19 cellular contexts compared by ENCODE assay signal in genomic region chr9:93676310-93677054, GRCh38.
DNase-seq lines count a peak whose midpoint lies in the region; ATAC-seq, FAIRE-seq and TF ChIP-seq lines count a peak whose summit lies in the region.
"Had no signal": no experiment of that assay in that cellular context is flagged by ENCODE, and none has a peak within 500 bp of the region (broad histone marks: within the 10 kb centered on the region; RNA-seq: fewer than 3 reads in every experiment).

No MANE protein-coding gene starts in this region.

- TF ChIP-seq POLR2A in breast epithelium (IDR thresholded peaks at IDR 0.05) (no peak), HepG2 (IDR thresholded peaks at IDR 0.05; ENCODE audit: insufficient read depth in 1 of 2, low read depth in 2 of 2, low read length in 2 of 2) (no peak), transverse colon (IDR thresholded peaks at IDR 0.05) (no peak), GM18505 (IDR thresholded peaks at IDR 0.05; ENCODE audit: borderline replicate concordance, extremely low read depth, insufficient read depth, insufficient read length) (no peak)

- no peak for TF ChIP-seq EP300 in HepG2 (IDR thresholded peaks at IDR 0.05; ENCODE audit: low read depth in 2 of 2, low read length in 2 of 2)
- TF ChIP-seq EP300 in HepG2 (CRISPR knock-in tag; IDR thresholded peaks at IDR 0.05; ENCODE audit: borderline replicate concordance), result no peak
- TF ChIP-seq EP300 in transverse colon (IDR thresholded peaks at IDR 0.05; ENCODE audit: low read depth), result no peak

- H3K4me1 Mint-ChIP-seq in activated CD8-positive, alpha-beta memory T cell treated with anti-CD3 and anti-CD28 coated beads, Interleukin-2, amount 10 ng/mL, durations not matched to agents 7 days and 5 days, result no peaks in the 10 kb centered on the region
- H3K4me1 Mint-ChIP-seq: GM23338 had no signal

- H2AFZ ChIP-seq in HepG2 (ENCODE audit: low read length), result no peak overlapping the region
- H2AFZ ChIP-seq: GM23338 had no signal

- no peak overlapping the region for H3K4me2 ChIP-seq in HepG2 (ENCODE audit: low read depth, low read length)
- H3K4me2 ChIP-seq: GM23338 had no signal

- no peak for TF ChIP-seq RAD21 in HepG2 (CRISPR knock-in tag; IDR thresholded peaks at IDR 0.05)

- intact Hi-C loops in breast epithelium (cut with DNase I; ENCODE audit: low total_unique reads), result no loop called here
- intact Hi-C loops in HepG2 (cut with micrococcal nuclease; ENCODE audit: unreplicated experiment), result no loop called here
- intact Hi-C loops in transverse colon (cut with DNase I; ENCODE audit: low total_unique reads), result no loop called here

- BruUV-seq in HepG2 (replicated peaks; lab: Mats Ljungman, UMichigan), result no TSS peak

- H3K9me3 ChIP-seq in breast epithelium (no peaks in the 10 kb centered on the region), HepG2 (ENCODE audit: low read length) (no peaks in the 10 kb centered on the region), transverse colon (no peaks in the 10 kb centered on the region)
- H3K9me3 ChIP-seq: Caco-2, gastroesophageal sphincter had no signal

- H3K27ac ChIP-seq in breast epithelium, result no peak overlapping the region
- no peak overlapping the region for H3K27ac ChIP-seq in HepG2 (ENCODE audit: extremely low read length, insufficient read depth, low read length)
- no peak overlapping the region for H3K27ac ChIP-seq in transverse colon
- H3K27ac ChIP-seq: cardiac muscle cell, gastroesophageal sphincter had no signal

- H3K9ac ChIP-seq in HepG2 (ENCODE audit: insufficient read depth, low read depth, low read length), result no peak overlapping the region

- H3K27ac Mint-ChIP-seq in activated CD8-positive, alpha-beta memory T cell treated with anti-CD3 and anti-CD28 coated beads, Interleukin-2, amount 10 ng/mL, durations not matched to agents 7 days and 5 days, result no peak overlapping the region
- H3K27ac Mint-ChIP-seq: GM23338 had no signal

- H3K36me3 Mint-ChIP-seq in activated CD8-positive, alpha-beta memory T cell treated with anti-CD3 and anti-CD28 coated beads, Interleukin-2, amount 10 ng/mL, durations not matched to agents 7 days and 5 days, result peaks cover 3% of the 10 kb centered on the region

- WGBS in HepG2 (ENCODE audit: low lambda C conversion rate), result 97% methylated on average over 17 of the region's 23 CpGs
- 97 to 100% methylated on average over 1 to 21 of the region's 23 CpGs for WGBS in transverse colon (ENCODE audit: low coverage in 1 of 2), 2 donors

- H3K79me2 ChIP-seq in HepG2 (ENCODE audit: insufficient read depth, low read length), result no peaks in the 10 kb centered on the region

- in situ Hi-C loops in HepG2 (cut with HindIII; ENCODE audit: extremely low pct_ligation_motif_present, low pct_unique_long_range_greater_than_20kb) (no loop called here), transverse colon (cut with MboI; ENCODE audit: low pct_ligation_motif_present in 1 of 4, low pct_unique_long_range_greater_than_20kb in 1 of 4, low sequenced_read_pairs in 3 of 4) (loop anchor here in 1 of 4 donors (25.0 kb wide), 2 partner anchors 286 to 536 kb away; partner anchors contain the start of gene BARX1)

- peak; percentile 31 for DNase-seq in activated CD8-positive, alpha-beta memory T cell treated with anti-CD3 and anti-CD28 coated beads, Interleukin-2, amount 10 ng/mL, durations not matched to agents 7 days and 5 days
- no peak for DNase-seq in activated CD8-positive, alpha-beta memory T cell treated with anti-CD3 and anti-CD28 coated beads for 24 hours
- DNase-seq in breast epithelium (ENCODE audit: low spot score in 2 of 2) (peak; percentile 15 to 46), HepG2 (ENCODE audit: low spot score) (no peak), transverse colon (peak; percentile 6), NAMALWA (ENCODE audit: low spot score) (no peak), hepatic stellate cell (ENCODE audit: low spot score) (no peak)
- DNase-seq: ACHN; activated naive CD4-positive, alpha-beta T cell; NCI-H1105; NCI-H446 treated with DMSO at 0.1 percent for 48 hours; stimulated activated CD4-positive, alpha-beta T cell treated with anti-CD3 and anti-CD28 coated beads, Interleukin-4, amount 100 ng/mL, for 1 hour had no signal

- no peak for ATAC-seq in activated CD8-positive, alpha-beta memory T cell treated with anti-CD3 and anti-CD28 coated beads, Interleukin-2, amount 10 ng/mL, durations not matched to agents 7 days and 5 days
- ATAC-seq in HepG2 (no peak), GM18505 (IDR thresholded peaks at IDR 0.05; ENCODE audit: unreplicated experiment) (no peak)
- ATAC-seq: activated CD4-positive, CD25-positive, alpha-beta regulatory T cell treated with anti-CD3 and anti-CD28 coated beads, Interleukin-2, amount 50 U/mL, for 24 hours; gastroesophageal sphincter; GM23338 had no signal

- no peak for FAIRE-seq in HepG2 (lab: Jason Lieb, UNC)
- FAIRE-seq: islet of Langerhans had no signal

- H3K27me3 ChIP-seq in breast epithelium, result no peaks in the 10 kb centered on the region
- no peaks in the 10 kb centered on the region for H3K27me3 ChIP-seq in HepG2 (ENCODE audit: control insufficient read depth in 1 of 2, insufficient read depth in 2 of 2, low read length in 2 of 2)
- no peaks in the 10 kb centered on the region for H3K27me3 ChIP-seq in transverse colon
- H3K27me3 ChIP-seq: cardiac muscle cell, gastroesophageal sphincter had no signal

- TF ChIP-seq CTCF in breast epithelium (IDR thresholded peaks at IDR 0.05), result no peak
- TF ChIP-seq CTCF in HepG2 (CRISPR knock-in tag; IDR thresholded peaks at IDR 0.05), result no peak
- TF ChIP-seq CTCF in transverse colon (IDR thresholded peaks at IDR 0.05), result no peak

- peaks cover 13% of the 10 kb centered on the region for H3K36me3 ChIP-seq in breast epithelium
- peaks cover 0 to 4% of the 10 kb centered on the region in 2 experiments; a peak in 3 of 5 replicates for H3K36me3 ChIP-seq in HepG2 (replicated peaks in 1 of 2; ENCODE audit: control insufficient read depth in 1 of 2, insufficient read depth in 2 of 2, low read length in 2 of 2)
- peaks cover 0 to 13% (median 3%) of the 10 kb centered on the region in 4 donors for H3K36me3 ChIP-seq in transverse colon

- H3K4me3 ChIP-seq in breast epithelium (no peak overlapping the region), HepG2 (replicated peaks in 1 of 3; ENCODE audit: insufficient read depth in 1 of 3, low read depth in 2 of 3, low read length in 3 of 3) (no peak overlapping the region), transverse colon (no peak overlapping the region)
- H3K4me3 ChIP-seq: cardiac muscle cell, gastroesophageal sphincter, GM23338 had no signal

- H3K27me3 Mint-ChIP-seq in activated CD8-positive, alpha-beta memory T cell treated with anti-CD3 and anti-CD28 coated beads, Interleukin-2, amount 10 ng/mL, durations not matched to agents 7 days and 5 days, result no peaks in the 10 kb centered on the region

- no peak overlapping the region for H3K4me3 Mint-ChIP-seq in activated CD8-positive, alpha-beta memory T cell treated with anti-CD3 and anti-CD28 coated beads, Interleukin-2, amount 10 ng/mL, durations not matched to agents 7 days and 5 days
- H3K4me3 Mint-ChIP-seq: GM23338 had no signal

- CTCF ChIA-PET in activated CD8-positive, alpha-beta memory T cell treated with anti-CD3 and anti-CD28 coated beads, Interleukin-2, amount 10 ng/mL, durations not matched to agents 7 days and 5 days (lab: Charles Lee), result interaction anchor here (0.7 kb wide), 1 partner anchor 1841 kb away, joined by 3 read pairs; no protein-coding TSS in a partner anchor
- CTCF ChIA-PET in HepG2 (lab: Yijun Ruan, JAX; ENCODE audit: low intra/inter-chr PET ratio, low total read pairs), result no interaction called here

- POLR2A ChIA-PET in HepG2 (lab: Yijun Ruan, JAX), result no interaction called here

- H3K9me3 Mint-ChIP-seq in activated CD8-positive, alpha-beta memory T cell treated with anti-CD3 and anti-CD28 coated beads, Interleukin-2, amount 10 ng/mL, durations not matched to agents 7 days and 5 days (ENCODE audit: low read depth), result no peaks in the 10 kb centered on the region
- H3K9me3 Mint-ChIP-seq: GM23338 had no signal

- H3K4me1 ChIP-seq in breast epithelium, result no peaks in the 10 kb centered on the region
- peaks cover 8% of the 10 kb centered on the region for H3K4me1 ChIP-seq in HepG2 (ENCODE audit: insufficient read depth, low read length)
- H3K4me1 ChIP-seq in transverse colon, result no peaks in the 10 kb centered on the region
- H3K4me1 ChIP-seq: Caco-2, gastroesophageal sphincter had no signal

- H4K20me1 ChIP-seq in HepG2 (ENCODE audit: insufficient read depth, low read length), result no peaks in the 10 kb centered on the region

TF ChIP-seq in HepG2, 621 proteins besides CTCF, POLR2A, EP300 and RAD21:
- TF ChIP-seq AGO2 (optimal IDR thresholded peaks at IDR 0.05; ENCODE audit: low read depth, low read length) (peak; percentile 25), HIVEP1 (CRISPR knock-in tag; IDR thresholded peaks at IDR 0.05) (no peak), KLF15 (CRISPR knock-in tag; IDR thresholded peaks at IDR 0.05; ENCODE audit: borderline replicate concordance) (no peak), NRL (CRISPR knock-in tag; IDR thresholded peaks at IDR 0.05; ENCODE audit: borderline replicate concordance) (no peak), MXD1 (CRISPR knock-in tag; IDR thresholded peaks at IDR 0.05) (no peak)
- TF ChIP-seq, protein P1, sequence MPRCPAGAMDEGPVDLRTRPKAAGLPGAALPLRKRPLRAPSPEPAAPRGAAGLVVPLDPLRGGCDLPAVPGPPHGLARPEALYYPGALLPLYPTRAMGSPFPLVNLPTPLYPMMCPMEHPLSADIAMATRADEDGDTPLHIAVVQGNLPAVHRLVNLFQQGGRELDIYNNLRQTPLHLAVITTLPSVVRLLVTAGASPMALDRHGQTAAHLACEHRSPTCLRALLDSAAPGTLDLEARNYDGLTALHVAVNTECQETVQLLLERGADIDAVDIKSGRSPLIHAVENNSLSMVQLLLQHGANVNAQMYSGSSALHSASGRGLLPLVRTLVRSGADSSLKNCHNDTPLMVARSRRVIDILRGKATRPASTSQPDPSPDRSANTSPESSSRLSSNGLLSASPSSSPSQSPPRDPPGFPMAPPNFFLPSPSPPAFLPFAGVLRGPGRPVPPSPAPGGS (CRISPR knock-in tag; IDR thresholded peaks at IDR 0.05), result no peak

Comparison
In these comparisons a context has a peak if more than half of its experiments do, and no peak if none do; other contexts are left out.
1. DNase-seq: peak in activated CD8-positive, alpha-beta memory T cell treated with anti-CD3 and anti-CD28 coated beads, Interleukin-2, amount 10 ng/mL, durations not matched to agents 7 days and 5 days (single experiment), breast epithelium (2 of 2) and transverse colon (single experiment); none in activated CD8-positive, alpha-beta memory T cell treated with anti-CD3 and anti-CD28 coated beads for 24 hours (single experiment), HepG2 (single experiment), NAMALWA (single experiment) and hepatic stellate cell (single experiment).